23 cellular contexts compared by ENCODE assay signal in the genomic region with DNA sequence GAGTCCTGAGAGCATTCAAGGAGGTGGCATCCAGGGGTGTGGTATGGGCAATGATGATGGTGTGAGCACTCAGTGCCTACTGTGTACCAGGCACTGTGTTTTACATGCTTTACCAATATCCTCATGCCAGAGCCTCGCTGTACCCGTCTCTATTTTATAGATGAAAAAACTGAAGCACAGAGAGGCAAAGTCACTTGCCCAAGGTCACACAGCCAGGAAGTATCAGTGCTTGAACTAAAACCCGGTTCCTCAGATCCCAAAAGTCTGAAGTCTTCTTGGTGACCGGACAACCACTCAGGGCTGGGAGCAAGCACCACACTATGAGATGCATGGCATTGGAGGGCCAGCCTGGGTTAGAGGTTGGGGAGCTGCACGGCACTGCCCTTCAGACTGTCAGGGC.
"Had no signal": no experiment of that assay in that cellular context is flagged by ENCODE, and none has a peak within 500 bp of the region (broad histone marks: within the 10 kb centered on the region; RNA-seq: fewer than 3 reads in every experiment).

No MANE protein-coding gene starts in this region.

- H3K4me3 Mint-ChIP-seq: memory B cell, mesothelial cell of epicardium, natural killer cell, neural crest cell had no signal

- DNase-seq: cortex of kidney; effector CD8-positive, alpha-beta T cell; foreskin melanocyte; hypothalamus; islet precursor cell; lower lobe of right lung; natural killer cell; right cardiac atrium; stimulated activated CD4-positive, alpha-beta T cell treated with anti-CD3 and anti-CD28 coated beads, Interleukin-15, amount 100 ng/mL, for 24 hours; stimulated activated CD4-positive, alpha-beta T cell treated with anti-CD3 and anti-CD28 coated beads, Interleukin-1b, Interleukin-23, amount 100 ng/mL, for 48 hours; stimulated activated CD4-positive, alpha-beta T cell treated with anti-CD3 and anti-CD28 coated beads, Interleukin-4, amount 100 ng/mL, for 24 hours; stimulated activated naive CD4-positive, alpha-beta T cell; stomach; transverse colon had no signal

- H3K4me1 Mint-ChIP-seq: memory B cell, mesothelial cell of epicardium, natural killer cell, neural crest cell had no signal

- H3K27ac ChIP-seq: dorsolateral prefrontal cortex, heart left ventricle, left lung, lower lobe of right lung, ovary, stomach, thoracic aorta, transverse colon had no signal

- H3K36me3 ChIP-seq: heart left ventricle, left lung, lower lobe of right lung, ovary, stomach, thoracic aorta, transverse colon had no signal

- H3K36me3 Mint-ChIP-seq: memory B cell, mesothelial cell of epicardium, natural killer cell had no signal

- H3K9me3 ChIP-seq: ovary, transverse colon had no signal

- H3K27me3 Mint-ChIP-seq: memory B cell, progenitor cell of endocrine pancreas had no signal

- H3K27me3 ChIP-seq: dorsolateral prefrontal cortex, ovary had no signal

- H3K4me1 ChIP-seq: heart left ventricle, left lung, lower lobe of right lung, stomach, transverse colon had no signal

- H3K27ac Mint-ChIP-seq: memory B cell, mesothelial cell of epicardium, natural killer cell, progenitor cell of endocrine pancreas had no signal

- H3K4me3 ChIP-seq: dorsolateral prefrontal cortex, heart left ventricle, left lung, lower lobe of right lung, ovary, stomach, thoracic aorta, transverse colon had no signal

- H3K9me3 Mint-ChIP-seq: natural killer cell, neural crest cell had no signal

- ATAC-seq: heart left ventricle, left lung, lower lobe of right lung, natural killer cell, right cardiac atrium had no signal
